ENCODE assay signal across 8 cellular contexts in the genomic region with DNA sequence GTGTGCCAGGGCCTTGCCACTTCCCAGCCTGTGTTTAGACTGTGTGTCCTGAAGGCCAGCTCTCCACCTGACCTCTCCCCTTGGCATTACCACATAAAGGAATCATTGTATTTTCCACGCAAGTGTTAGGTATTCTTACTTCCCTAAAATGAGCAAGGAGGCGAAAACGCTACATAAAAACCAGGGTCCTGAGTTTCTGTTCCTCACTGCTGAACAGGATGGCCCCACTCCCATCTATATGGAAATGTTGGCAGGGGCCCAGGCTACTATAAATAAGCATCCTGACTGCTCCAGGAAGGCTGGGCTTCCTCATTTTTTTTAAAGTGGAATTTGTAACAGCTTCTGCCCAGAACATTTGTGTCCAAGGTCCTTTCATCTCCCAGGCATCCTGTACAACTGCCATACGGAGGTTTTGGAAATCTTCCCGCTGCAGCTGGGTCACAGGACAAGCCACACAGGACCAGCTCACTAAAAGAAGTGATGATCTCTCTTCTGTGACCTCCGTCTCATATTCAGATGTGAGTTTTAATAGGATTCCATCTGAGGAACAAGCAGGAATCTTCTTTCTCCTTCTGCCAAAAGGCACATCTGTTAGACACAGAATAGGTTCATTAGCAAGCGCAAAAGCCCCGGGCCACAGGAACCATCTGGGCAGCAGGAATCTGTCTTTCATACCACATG. TPM values are rescaled to one million over a fixed set of nuclear protein-coding genes. Genes with fewer than 3 reads are reported as not detected.
DNase-seq lines count a peak whose midpoint lies in the region; ATAC-seq, FAIRE-seq and TF ChIP-seq lines count a peak whose summit lies in the region.
"Had no signal": no experiment of that assay in that cellular context is flagged by ENCODE, and none has a peak within 500 bp of the region (broad histone marks: within the 10 kb centered on the region; RNA-seq: fewer than 3 reads in every experiment).

No MANE protein-coding gene starts in this region.

- CTCF ChIA-PET in A673 (lab: Charles Lee), result no interaction called here

- peaks cover 19% of the 10 kb centered on the region for H3K4me1 Mint-ChIP-seq in dendritic cell treated with granulocyte-macrophage colony-stimulating factor and Interleukin-4, amounts not matched to agents 40 ng/mL and 50 ng/mL, for 4 days (ENCODE audit: low read depth)
- H3K4me1 Mint-ChIP-seq: activated CD4-positive, alpha-beta T cell treated with anti-CD3 and anti-CD28 coated beads, Interleukin-2, amount 10 ng/mL, durations not matched to agents 7 days and 5 days had no signal

- peak; percentile 82 to 86 (median 84) for ATAC-seq in right lobe of liver
- no peak for ATAC-seq in GM21723 (IDR thresholded peaks at IDR 0.05; ENCODE audit: unreplicated experiment)

- no TSS peak for BruUV-seq in A673 (replicated peaks; lab: Mats Ljungman, UMichigan)

- H3K9me3 Mint-ChIP-seq in dendritic cell treated with granulocyte-macrophage colony-stimulating factor and Interleukin-4, amounts not matched to agents 40 ng/mL and 50 ng/mL, for 4 days, result no peaks in the 10 kb centered on the region
- H3K9me3 Mint-ChIP-seq: activated CD4-positive, alpha-beta T cell treated with anti-CD3 and anti-CD28 coated beads, Interleukin-2, amount 10 ng/mL, durations not matched to agents 7 days and 5 days had no signal

- H3K36me3 ChIP-seq in right lobe of liver (no peaks in the 10 kb centered on the region), thyroid gland (no peaks in the 10 kb centered on the region), A673 (ENCODE audit: insufficient read depth, low read length, poor library complexity, severe bottlenecking) (no peaks in the 10 kb centered on the region)

- DNase-seq in MV-4-11 (lab: John Stamatoyannopoulos, UW) (peak; percentile 96), right lobe of liver (peak; percentile 53 to 86 (median 72)), thyroid gland (peak in 1 of 2 donors; percentile 14), RCC 7860 (ENCODE audit: low spot score) (no peak), A673 (ENCODE audit: low spot score) (no peak)
- DNase-seq: activated CD4-positive, alpha-beta T cell treated with anti-CD3 and anti-CD28 coated beads, Interleukin-2, amount 10 ng/mL, durations not matched to agents 7 days and 5 days had no signal

- H3K27me3 ChIP-seq in right lobe of liver (no peaks in the 10 kb centered on the region), thyroid gland (no peaks in the 10 kb centered on the region), A673 (replicated peaks; ENCODE audit: insufficient read depth, low read depth, low read length, poor library complexity) (no peaks in the 10 kb centered on the region)

- WGBS in right lobe of liver (ENCODE audit: insufficient coverage, low coverage, low lambda C conversion rate, missing lambda C conversion rate), result 17% methylated on average over 7 of the region's 8 CpGs
- 72 to 82% methylated on average over 8 of the region's 8 CpGs for WGBS in thyroid gland, 2 donors

- H3K27ac ChIP-seq in right lobe of liver (peak overlapping the region; percentile 45 to 68 (median 68)), thyroid gland (peak overlapping the region in 2 of 3 donors; percentile 5 to 27), A673 (ENCODE audit: low read depth, low read length, poor library complexity, severe bottlenecking) (no peak overlapping the region)

- H3K27me3 Mint-ChIP-seq in dendritic cell treated with granulocyte-macrophage colony-stimulating factor and Interleukin-4, amounts not matched to agents 40 ng/mL and 50 ng/mL, for 4 days, result no peaks in the 10 kb centered on the region
- H3K27me3 Mint-ChIP-seq: activated CD4-positive, alpha-beta T cell treated with anti-CD3 and anti-CD28 coated beads, Interleukin-2, amount 10 ng/mL, durations not matched to agents 7 days and 5 days had no signal

- POLR2A ChIA-PET in A673 (lab: Charles Lee; ENCODE audit: low non-redundant PET), result no interaction called here

- H3K4me3 Mint-ChIP-seq in dendritic cell treated with granulocyte-macrophage colony-stimulating factor and Interleukin-4, amounts not matched to agents 40 ng/mL and 50 ng/mL, for 4 days, result no peak overlapping the region
- H3K4me3 Mint-ChIP-seq: activated CD4-positive, alpha-beta T cell treated with anti-CD3 and anti-CD28 coated beads, Interleukin-2, amount 10 ng/mL, durations not matched to agents 7 days and 5 days had no signal

- intact Hi-C loops in dendritic cell treated with granulocyte-macrophage colony-stimulating factor and Interleukin-4, amounts not matched to agents 40 ng/mL and 50 ng/mL, for 4 days (cut with micrococcal nuclease), result no loop called here
- intact Hi-C loops in right lobe of liver (cut with DNase I), result no loop called here
- intact Hi-C loops in thyroid gland (cut with DNase I), result no loop called here
- intact Hi-C loops in A673 (cut with micrococcal nuclease; ENCODE audit: unreplicated experiment), result no loop called here

- TF ChIP-seq POLR2A in right lobe of liver (IDR thresholded peaks at IDR 0.05), result no peak
- TF ChIP-seq POLR2A in thyroid gland (IDR thresholded peaks at IDR 0.05), result no peak

- FAIRE-seq in RCC 7860 (lab: Jason Lieb, UNC), result no peak

- H3K4me3 ChIP-seq in right lobe of liver (no peak overlapping the region), thyroid gland (replicated peaks in 1 of 3) (no peak overlapping the region), A673 (ENCODE audit: low read depth, low read length, poor library complexity, severe bottlenecking) (no peak overlapping the region)

- H3K9me3 ChIP-seq in right lobe of liver (no peaks in the 10 kb centered on the region), thyroid gland (no peaks in the 10 kb centered on the region), A673 (ENCODE audit: low read depth, low read length, poor library complexity, severe bottlenecking) (no peaks in the 10 kb centered on the region)

- H3K36me3 Mint-ChIP-seq in dendritic cell treated with granulocyte-macrophage colony-stimulating factor and Interleukin-4, amounts not matched to agents 40 ng/mL and 50 ng/mL, for 4 days (ENCODE audit: low read depth), result peaks cover 30% of the 10 kb centered on the region

- peak overlapping the region; percentile 59 for H3K27ac Mint-ChIP-seq in dendritic cell treated with granulocyte-macrophage colony-stimulating factor and Interleukin-4, amounts not matched to agents 40 ng/mL and 50 ng/mL, for 4 days
- H3K27ac Mint-ChIP-seq: activated CD4-positive, alpha-beta T cell treated with anti-CD3 and anti-CD28 coated beads, Interleukin-2, amount 10 ng/mL, durations not matched to agents 7 days and 5 days had no signal

- TF ChIP-seq CTCF in right lobe of liver (IDR thresholded peaks at IDR 0.05), result no peak
- TF ChIP-seq CTCF in thyroid gland (IDR thresholded peaks at IDR 0.05), result no peak
- no peak for TF ChIP-seq CTCF in A673 (conservative IDR thresholded peaks at IDR 0.05; ENCODE audit: low read depth, low read length)

- H3K4me1 ChIP-seq in right lobe of liver, result peaks cover 0 to 24% (median 16%) of the 10 kb centered on the region in 4 donors
- peaks cover 11 to 12% of the 10 kb centered on the region in 2 donors for H3K4me1 ChIP-seq in thyroid gland
- no peaks in the 10 kb centered on the region for H3K4me1 ChIP-seq in A673 (ENCODE audit: insufficient read depth, low read length, poor library complexity, severe bottlenecking)

RNA-seq across cellular contexts. Expression of a gene that starts 56.5 kb away (rescaled TPM):
- total RNA-seq in right lobe of liver (10 to 100 TPM; 23.4 to 47.7 (median 31.0) TPM), thyroid gland (10 to 100 TPM; 43.4 to 59.2 (median 52.1) TPM), A673 (2021) (18.5 and 20.7 TPM in 2 replicates)

Comparison
In these comparisons a context has a peak if more than half of its experiments do, and no peak if none do; other contexts are left out.
1. DNase-seq: peak in MV-4-11 (single experiment) and right lobe of liver (3 of 3); none in RCC 7860 (single experiment) and A673 (single experiment).